Comparison of ENCODE assay signal across 1 cellular context in genomic region chr6:41939091-41939847, GRCh38.
A peak's percentile ranks its signal among the peaks of the same experiment; 100 is the strongest.
TF ChIP-seq lines count a peak whose summit lies in the region.

No MANE protein-coding gene starts in this region.

TF ChIP-seq in HEK293, 187 proteins besides CTCF, POLR2A, EP300 and RAD21 (continued from another document and continues in another):
- TF ChIP-seq ZSCAN16 (tag by site-specific recombination; IDR thresholded peaks at IDR 0.05) (no peak), ZNF18 (tag by site-specific recombination; IDR thresholded peaks at IDR 0.05) (no peak), YY2 (tag by site-specific recombination; IDR thresholded peaks at IDR 0.05) (no peak), ZNF16 (tag by site-specific recombination; IDR thresholded peaks at IDR 0.05; ENCODE audit: low read depth) (no peak), ZNF596 (tag by site-specific recombination; IDR thresholded peaks at IDR 0.05) (no peak), ZSCAN18 (tag by site-specific recombination; IDR thresholded peaks at IDR 0.05) (no peak), SCRT1 (tag by site-specific recombination; IDR thresholded peaks at IDR 0.05; ENCODE audit: borderline replicate concordance) (no peak), ZNF48 (tag by site-specific recombination; IDR thresholded peaks at IDR 0.05) (no peak), ZNF174 (tag by site-specific recombination; IDR thresholded peaks at IDR 0.05) (no peak), ZEB2 (tag by site-specific recombination; IDR thresholded peaks at IDR 0.05) (0 out of 2 replicates have a peak, but pooled peaks have one; percentile 34), GLIS1 (tag by site-specific recombination; IDR thresholded peaks at IDR 0.05) (peak; percentile 35; the same call in 1 of the 2 replicates), ZFP41 (tag by site-specific recombination; IDR thresholded peaks at IDR 0.05; ENCODE audit: borderline replicate concordance) (no peak), SP7 (tag by site-specific recombination; IDR thresholded peaks at IDR 0.05) (peak; percentile 59), ZNF341 (tag by site-specific recombination; IDR thresholded peaks at IDR 0.05; ENCODE audit: low read depth) (peak; percentile 63; the same call in 1 of the 2 replicates), ZNF202 (tag by site-specific recombination; IDR thresholded peaks at IDR 0.05; ENCODE audit: borderline replicate concordance) (no peak), ZNF548 (tag by site-specific recombination; IDR thresholded peaks at IDR 0.05) (no peak), HOXC10 (CRISPR knock-in tag; IDR thresholded peaks at IDR 0.05) (no peak), BCL6B (tag by site-specific recombination; IDR thresholded peaks at IDR 0.05) (no peak), ZNF792 (tag by site-specific recombination; IDR thresholded peaks at IDR 0.05) (no peak), ZNF621 (tag by site-specific recombination; IDR thresholded peaks at IDR 0.05) (no peak), ZNF501 (tag by site-specific recombination; IDR thresholded peaks at IDR 0.05) (no peak), ZNF777 (tag by site-specific recombination; IDR thresholded peaks at IDR 0.05; ENCODE audit: borderline replicate concordance) (no peak), REST (tag by site-specific recombination; IDR thresholded peaks at IDR 0.05) (no peak), KLF1 (tag by site-specific recombination; IDR thresholded peaks at IDR 0.05) (peak; percentile 14; the same call in 1 of the 2 replicates), ZNF169 (tag by site-specific recombination; IDR thresholded peaks at IDR 0.05) (no peak), ZNF76 (tag by site-specific recombination; IDR thresholded peaks at IDR 0.05; ENCODE audit: borderline replicate concordance, low read depth) (no peak), WT1 (tag by site-specific recombination; IDR thresholded peaks at IDR 0.05) (peak; percentile 31; the same call in 1 of the 2 replicates), HOXA7 (CRISPR knock-in tag; IDR thresholded peaks at IDR 0.05; ENCODE audit: borderline replicate concordance) (no peak), ZNF37A (tag by site-specific recombination; IDR thresholded peaks at IDR 0.05) (no peak), MEIS1 (CRISPR knock-in tag; IDR thresholded peaks at IDR 0.05; ENCODE audit: borderline replicate concordance) (no peak), ZIC2 (tag by site-specific recombination; IDR thresholded peaks at IDR 0.05) (peak; percentile 91), ZNF2 (tag by site-specific recombination; IDR thresholded peaks at IDR 0.05) (no peak)
- TF ChIP-seq, protein P1, sequence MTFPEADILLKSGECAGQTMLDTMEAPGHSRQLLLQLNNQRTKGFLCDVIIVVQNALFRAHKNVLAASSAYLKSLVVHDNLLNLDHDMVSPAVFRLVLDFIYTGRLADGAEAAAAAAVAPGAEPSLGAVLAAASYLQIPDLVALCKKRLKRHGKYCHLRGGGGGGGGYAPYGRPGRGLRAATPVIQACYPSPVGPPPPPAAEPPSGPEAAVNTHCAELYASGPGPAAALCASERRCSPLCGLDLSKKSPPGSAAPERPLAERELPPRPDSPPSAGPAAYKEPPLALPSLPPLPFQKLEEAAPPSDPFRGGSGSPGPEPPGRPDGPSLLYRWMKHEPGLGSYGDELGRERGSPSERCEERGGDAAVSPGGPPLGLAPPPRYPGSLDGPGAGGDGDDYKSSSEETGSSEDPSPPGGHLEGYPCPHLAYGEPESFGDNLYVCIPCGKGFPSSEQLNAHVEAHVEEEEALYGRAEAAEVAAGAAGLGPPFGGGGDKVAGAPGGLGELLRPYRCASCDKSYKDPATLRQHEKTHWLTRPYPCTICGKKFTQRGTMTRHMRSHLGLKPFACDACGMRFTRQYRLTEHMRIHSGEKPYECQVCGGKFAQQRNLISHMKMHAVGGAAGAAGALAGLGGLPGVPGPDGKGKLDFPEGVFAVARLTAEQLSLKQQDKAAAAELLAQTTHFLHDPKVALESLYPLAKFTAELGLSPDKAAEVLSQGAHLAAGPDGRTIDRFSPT (tag by site-specific recombination; IDR thresholded peaks at IDR 0.05): no peak
- TF ChIP-seq, protein P2, sequence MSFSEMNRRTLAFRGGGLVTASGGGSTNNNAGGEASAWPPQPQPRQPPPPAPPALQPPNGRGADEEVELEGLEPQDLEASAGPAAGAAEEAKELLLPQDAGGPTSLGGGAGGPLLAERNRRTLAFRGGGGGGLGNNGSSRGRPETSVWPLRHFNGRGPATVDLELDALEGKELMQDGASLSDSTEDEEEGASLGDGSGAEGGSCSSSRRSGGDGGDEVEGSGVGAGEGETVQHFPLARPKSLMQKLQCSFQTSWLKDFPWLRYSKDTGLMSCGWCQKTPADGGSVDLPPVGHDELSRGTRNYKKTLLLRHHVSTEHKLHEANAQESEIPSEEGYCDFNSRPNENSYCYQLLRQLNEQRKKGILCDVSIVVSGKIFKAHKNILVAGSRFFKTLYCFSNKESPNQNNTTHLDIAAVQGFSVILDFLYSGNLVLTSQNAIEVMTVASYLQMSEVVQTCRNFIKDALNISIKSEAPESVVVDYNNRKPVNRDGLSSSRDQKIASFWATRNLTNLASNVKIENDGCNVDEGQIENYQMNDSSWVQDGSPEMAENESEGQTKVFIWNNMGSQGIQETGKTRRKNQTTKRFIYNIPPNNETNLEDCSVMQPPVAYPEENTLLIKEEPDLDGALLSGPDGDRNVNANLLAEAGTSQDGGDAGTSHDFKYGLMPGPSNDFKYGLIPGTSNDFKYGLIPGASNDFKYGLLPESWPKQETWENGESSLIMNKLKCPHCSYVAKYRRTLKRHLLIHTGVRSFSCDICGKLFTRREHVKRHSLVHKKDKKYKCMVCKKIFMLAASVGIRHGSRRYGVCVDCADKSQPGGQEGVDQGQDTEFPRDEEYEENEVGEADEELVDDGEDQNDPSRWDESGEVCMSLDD (tag by site-specific recombination; IDR thresholded peaks at IDR 0.05): no peak
- TF ChIP-seq, protein P3, sequence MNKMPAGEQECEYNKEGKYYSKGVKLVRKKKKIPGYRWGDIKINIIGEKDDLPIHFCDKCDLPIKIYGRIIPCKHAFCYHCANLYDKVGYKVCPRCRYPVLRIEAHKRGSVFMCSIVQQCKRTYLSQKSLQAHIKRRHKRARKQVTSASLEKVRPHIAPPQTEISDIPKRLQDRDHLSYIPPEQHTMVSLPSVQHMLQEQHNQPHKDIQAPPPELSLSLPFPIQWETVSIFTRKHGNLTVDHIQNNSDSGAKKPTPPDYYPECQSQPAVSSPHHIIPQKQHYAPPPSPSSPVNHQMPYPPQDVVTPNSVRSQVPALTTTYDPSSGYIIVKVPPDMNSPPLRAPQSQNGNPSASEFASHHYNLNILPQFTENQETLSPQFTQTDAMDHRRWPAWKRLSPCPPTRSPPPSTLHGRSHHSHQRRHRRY (tag by site-specific recombination; IDR thresholded peaks at IDR 0.05): no peak
- TF ChIP-seq, protein P4, sequence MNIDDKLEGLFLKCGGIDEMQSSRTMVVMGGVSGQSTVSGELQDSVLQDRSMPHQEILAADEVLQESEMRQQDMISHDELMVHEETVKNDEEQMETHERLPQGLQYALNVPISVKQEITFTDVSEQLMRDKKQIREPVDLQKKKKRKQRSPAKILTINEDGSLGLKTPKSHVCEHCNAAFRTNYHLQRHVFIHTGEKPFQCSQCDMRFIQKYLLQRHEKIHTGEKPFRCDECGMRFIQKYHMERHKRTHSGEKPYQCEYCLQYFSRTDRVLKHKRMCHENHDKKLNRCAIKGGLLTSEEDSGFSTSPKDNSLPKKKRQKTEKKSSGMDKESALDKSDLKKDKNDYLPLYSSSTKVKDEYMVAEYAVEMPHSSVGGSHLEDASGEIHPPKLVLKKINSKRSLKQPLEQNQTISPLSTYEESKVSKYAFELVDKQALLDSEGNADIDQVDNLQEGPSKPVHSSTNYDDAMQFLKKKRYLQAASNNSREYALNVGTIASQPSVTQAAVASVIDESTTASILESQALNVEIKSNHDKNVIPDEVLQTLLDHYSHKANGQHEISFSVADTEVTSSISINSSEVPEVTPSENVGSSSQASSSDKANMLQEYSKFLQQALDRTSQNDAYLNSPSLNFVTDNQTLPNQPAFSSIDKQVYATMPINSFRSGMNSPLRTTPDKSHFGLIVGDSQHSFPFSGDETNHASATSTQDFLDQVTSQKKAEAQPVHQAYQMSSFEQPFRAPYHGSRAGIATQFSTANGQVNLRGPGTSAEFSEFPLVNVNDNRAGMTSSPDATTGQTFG (tag by site-specific recombination; IDR thresholded peaks at IDR 0.05; ENCODE audit: borderline replicate concordance): no peak
- TF ChIP-seq, protein P5, sequence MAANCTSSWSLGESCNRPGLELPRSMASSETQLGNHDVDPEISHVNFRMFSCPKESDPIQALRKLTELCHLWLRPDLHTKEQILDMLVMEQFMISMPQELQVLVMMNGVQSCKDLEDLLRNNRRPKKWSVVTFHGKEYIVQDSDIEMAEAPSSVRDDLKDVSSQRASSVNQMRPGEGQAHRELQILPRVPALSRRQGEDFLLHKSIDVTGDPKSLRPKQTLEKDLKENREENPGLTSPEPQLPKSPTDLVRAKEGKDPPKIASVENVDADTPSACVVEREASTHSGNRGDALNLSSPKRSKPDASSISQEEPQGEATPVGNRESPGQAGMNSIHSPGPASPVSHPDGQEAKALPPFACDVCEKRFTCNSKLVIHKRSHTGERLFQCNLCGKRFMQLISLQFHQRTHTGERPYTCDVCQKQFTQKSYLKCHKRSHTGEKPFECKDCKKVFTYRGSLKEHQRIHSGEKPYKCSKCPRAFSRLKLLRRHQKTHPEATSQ (tag by site-specific recombination; IDR thresholded peaks at IDR 0.05): no peak
